Comparison of ENCODE assay signal across 24 cellular contexts in the genomic region with DNA sequence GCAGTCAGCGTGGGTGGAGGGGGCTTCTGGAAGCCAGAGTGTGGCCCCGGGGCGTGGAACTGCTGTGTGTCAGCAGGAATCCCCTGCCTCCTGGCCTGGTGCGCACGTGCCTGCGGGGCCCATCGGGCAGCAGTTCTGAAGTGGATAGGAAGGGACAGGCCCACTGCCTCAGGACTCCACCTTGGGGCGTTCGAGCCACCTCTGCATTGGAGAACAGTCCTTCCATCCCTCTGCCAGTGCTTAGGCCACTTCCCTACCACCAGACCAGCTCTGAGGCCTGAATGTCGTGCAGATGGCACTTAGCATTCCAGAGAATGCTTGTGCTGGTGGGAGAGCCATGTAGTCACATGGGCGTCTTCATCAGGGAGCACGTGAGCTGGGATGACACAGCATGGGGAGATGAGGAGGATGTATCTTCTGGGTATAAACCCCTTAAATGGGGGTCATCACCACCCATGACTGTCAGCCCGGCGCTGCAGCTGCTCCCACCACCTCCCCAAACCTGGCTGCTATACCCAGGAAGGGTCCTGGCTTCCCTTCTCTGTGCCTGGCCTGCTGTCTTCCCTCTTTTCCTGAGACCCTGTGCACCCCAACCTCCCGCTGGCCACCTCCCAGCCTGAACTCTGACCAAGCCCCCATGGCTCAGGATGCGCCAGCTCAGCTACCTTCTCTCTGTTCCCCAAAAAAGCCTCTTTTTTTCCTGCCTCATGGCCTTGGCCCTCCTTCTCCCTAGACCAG.
DNase-seq lines count a peak whose midpoint lies in the region; ATAC-seq and TF ChIP-seq lines count a peak whose summit lies in the region.
"Had no signal": no experiment of that assay in that cellular context is flagged by ENCODE, and none has a peak within 500 bp of the region (broad histone marks: within the 10 kb centered on the region; RNA-seq: fewer than 3 reads in every experiment).

No MANE protein-coding gene starts in this region.

- peak overlapping the region; percentile 48 for H3K4me2 ChIP-seq in Loucy (ENCODE audit: low read depth, low read length, poor library complexity, severe bottlenecking)

- peaks cover 39 to 45% of the 10 kb centered on the region in 2 donors for H3K36me3 Mint-ChIP-seq in stimulated activated naive B cell treated with anti-CD40 and anti-IgM and Interleukin-4, amounts not matched to agents 10 μg/mL and 1 μg/mL and 100 μg/mL, for 72 hours

- H3K9me2 ChIP-seq in Loucy (replicated peaks; ENCODE audit: low read depth, low read length): no peaks in the 10 kb centered on the region

- peak; percentile 1 for DNase-seq in activated CD4-positive, alpha-beta T cell treated with anti-CD3 and anti-CD28 coated beads for 48 hours
- no peak for DNase-seq in activated CD4-positive, alpha-beta T cell treated with anti-CD3 and anti-CD28 coated beads, Interleukin-2, amount 50 U/mL, for 4 hours
- DNase-seq in globus pallidus (ENCODE audit: low spot score): peak; percentile 13
- DNase-seq in stimulated activated naive B cell treated with anti-CD40 and anti-IgM and Interleukin-4, amounts not matched to agents 10 μg/mL and 1 μg/mL and 100 μg/mL, for 72 hours: no peak
- no peak for DNase-seq in ACHN
- no peak for DNase-seq in NCI-H526 treated with DMSO at 0.1 percent for 48 hours (lab: John Stamatoyannopoulos, UW)
- DNase-seq: activated gamma-delta T cell treated with Interleukin-2 at 50 U/mL for 16 hours; amniotic stem cell; CD4-positive, alpha-beta T cell; immature natural killer cell; KG1; lower lobe of right lung; NCI-H1048; NCI-H2081 treated with DMSO at 0.1 percent for 48 hours; NCI-H510A treated with DMSO at 0.1 percent for 48 hours; SIG-M5; stimulated activated CD4-positive, alpha-beta T cell treated with anti-CD3 and anti-CD28 coated beads, Interleukin-2, amount 100 ng/mL, for 48 hours had no signal

- peak overlapping the region; percentile 39 for H3K4me3 ChIP-seq in Loucy (ENCODE audit: low read length, poor library complexity, severe bottlenecking)
- H3K4me3 ChIP-seq: cardiac muscle cell, esophagus muscularis mucosa, lower lobe of right lung, skin epidermis had no signal

- peaks cover 99% of the 10 kb centered on the region for H3K79me2 ChIP-seq in Loucy (ENCODE audit: insufficient read depth, low read length)
- H3K79me2 ChIP-seq: parathyroid adenoma had no signal

- no peak overlapping the region for H2AFZ ChIP-seq in Loucy (ENCODE audit: low read length)
- H2AFZ ChIP-seq: parathyroid adenoma had no signal

- in situ Hi-C loops in ACHN (cut with HindIII; ENCODE audit: low pct_ligation_motif_present, low pct_unique_long_range_greater_than_20kb, low sequenced_read_pairs): no loop called here

- no peaks in the 10 kb centered on the region for H3K9me3 ChIP-seq in Loucy (ENCODE audit: insufficient read depth, low read depth, low read length)
- H3K9me3 ChIP-seq: esophagus muscularis mucosa, lower lobe of right lung had no signal

- no peak for TF ChIP-seq CTCF in Loucy (conservative IDR thresholded peaks at IDR 0.05; ENCODE audit: low read length)

- no peak overlapping the region for H3K4me3 Mint-ChIP-seq in stimulated activated naive B cell treated with anti-CD40 and anti-IgM and Interleukin-4, amounts not matched to agents 10 μg/mL and 1 μg/mL and 100 μg/mL, for 72 hours
- H3K4me3 Mint-ChIP-seq: CD4-positive, alpha-beta T cell; immature natural killer cell; WTC11 had no signal

- ATAC-seq in stimulated activated naive B cell treated with anti-CD40 and anti-IgM and Interleukin-4, amounts not matched to agents 10 μg/mL and 1 μg/mL and 100 μg/mL, for 72 hours (replicated peaks): no peak
- no peak for ATAC-seq in HG02678 (IDR thresholded peaks at IDR 0.05; ENCODE audit: unreplicated experiment)
- ATAC-seq: WTC11 had no signal

- no peaks in the 10 kb centered on the region for H3K9me3 Mint-ChIP-seq in stimulated activated naive B cell treated with anti-CD40 and anti-IgM and Interleukin-4, amounts not matched to agents 10 μg/mL and 1 μg/mL and 100 μg/mL, for 72 hours
- H3K9me3 Mint-ChIP-seq: CD4-positive, alpha-beta T cell; immature natural killer cell; WTC11 had no signal

- no peaks in the 10 kb centered on the region for H3F3A ChIP-seq in Loucy (ENCODE audit: low read depth)

- peaks cover 56% of the 10 kb centered on the region for H4K20me1 ChIP-seq in Loucy (ENCODE audit: insufficient read depth, low read length, poor library complexity, severe bottlenecking)

- peaks cover 98% of the 10 kb centered on the region; the same call in 1 of the 2 replicates for H3K36me3 ChIP-seq in Loucy (ENCODE audit: insufficient read depth, low read length)

- H3K9ac ChIP-seq in Loucy (ENCODE audit: low read depth, low read length, poor library complexity, severe bottlenecking): no peak overlapping the region
- H3K9ac ChIP-seq: parathyroid adenoma had no signal

- peak overlapping the region; percentile 39 for H3K27ac Mint-ChIP-seq in stimulated activated naive B cell treated with anti-CD40 and anti-IgM and Interleukin-4, amounts not matched to agents 10 μg/mL and 1 μg/mL and 100 μg/mL, for 72 hours
- H3K27ac Mint-ChIP-seq: CD4-positive, alpha-beta T cell had no signal

- H3K4me1 ChIP-seq in Loucy (ENCODE audit: insufficient read depth, low read length, poor library complexity, severe bottlenecking): peaks cover 32% of the 10 kb centered on the region
- H3K4me1 ChIP-seq: esophagus muscularis mucosa, lower lobe of right lung, parathyroid adenoma had no signal

- H3K27me3 ChIP-seq in Loucy (ENCODE audit: insufficient read depth, low read length, poor library complexity, severe bottlenecking): no peaks in the 10 kb centered on the region
- H3K27me3 ChIP-seq: cardiac muscle cell, esophagus muscularis mucosa had no signal

- peaks cover 11 to 15% of the 10 kb centered on the region in 2 donors for H3K4me1 Mint-ChIP-seq in stimulated activated naive B cell treated with anti-CD40 and anti-IgM and Interleukin-4, amounts not matched to agents 10 μg/mL and 1 μg/mL and 100 μg/mL, for 72 hours

- no peaks in the 10 kb centered on the region for H3K27me3 Mint-ChIP-seq in stimulated activated naive B cell treated with anti-CD40 and anti-IgM and Interleukin-4, amounts not matched to agents 10 μg/mL and 1 μg/mL and 100 μg/mL, for 72 hours
- H3K27me3 Mint-ChIP-seq: CD4-positive, alpha-beta T cell had no signal

Comparison
In these comparisons a context has a peak if more than half of its experiments do, and no peak if none do; other contexts are left out.
1. DNase-seq: peak in activated CD4-positive, alpha-beta T cell treated with anti-CD3 and anti-CD28 coated beads for 48 hours (single experiment) and globus pallidus (single experiment); none in activated CD4-positive, alpha-beta T cell treated with anti-CD3 and anti-CD28 coated beads, Interleukin-2, amount 50 U/mL, for 4 hours (0 of 2), stimulated activated naive B cell treated with anti-CD40 and anti-IgM and Interleukin-4, amounts not matched to agents 10 μg/mL and 1 μg/mL and 100 μg/mL, for 72 hours (single experiment), ACHN (single experiment) and NCI-H526 treated with DMSO at 0.1 percent for 48 hours (single experiment).